ENCODE assay signal across 15 cellular contexts in genomic region chr14:35470775-35471174, GRCh38.
DNase-seq lines count a peak whose midpoint lies in the region; ATAC-seq and TF ChIP-seq lines count a peak whose summit lies in the region.
"Had no signal": no experiment of that assay in that cellular context is flagged by ENCODE, and none has a peak within 500 bp of the region (broad histone marks: within the 10 kb centered on the region; RNA-seq: fewer than 3 reads in every experiment).

No MANE protein-coding gene starts in this region.

- H3K4me3 Mint-ChIP-seq in natural killer cell, result no peak overlapping the region
- H3K4me3 Mint-ChIP-seq: activated naive CD8-positive, alpha-beta T cell treated with anti-CD3 and anti-CD28 coated beads for 36 hours had no signal

- TF ChIP-seq RAD21 in Ishikawa (IDR thresholded peaks at IDR 0.05; ENCODE audit: low read depth), result no peak

- ATAC-seq in natural killer cell, result no peak
- ATAC-seq: left lung, upper lobe of right lung had no signal

- no peak for TF ChIP-seq CTCF in natural killer cell (IDR thresholded peaks at IDR 0.05)

- DNase-seq in D341Med (ENCODE audit: low spot score), result peak; percentile 62
- peak; percentile 60 for DNase-seq in astrocyte of the hippocampus (ENCODE audit: low read depth, low spot score)
- peak; percentile 54 for DNase-seq in iris pigment epithelial cell (ENCODE audit: low read depth)
- DNase-seq in LoVo (ENCODE audit: low spot score), result no peak
- DNase-seq in glomerular visceral epithelial cell (ENCODE audit: extremely low spot score), result no peak
- no peak for DNase-seq in activated T-cell treated with anti-CD3 and anti-CD28 coated beads for 4 hours
- DNase-seq in natural killer cell, result no peak
- DNase-seq: activated CD4-positive, alpha-beta T cell treated with anti-CD3 and anti-CD28 coated beads, Interleukin-2, amount 50 U/mL, for 1 hour; activated naive CD8-positive, alpha-beta T cell treated with anti-CD3 and anti-CD28 coated beads for 36 hours; DMS79; left lung; MG63; upper lobe of right lung had no signal

- no peaks in the 10 kb centered on the region for H3K36me3 Mint-ChIP-seq in natural killer cell
- H3K36me3 Mint-ChIP-seq: activated naive CD8-positive, alpha-beta T cell treated with anti-CD3 and anti-CD28 coated beads for 36 hours had no signal

- no peak overlapping the region for H3K27ac Mint-ChIP-seq in natural killer cell
- H3K27ac Mint-ChIP-seq: activated naive CD8-positive, alpha-beta T cell treated with anti-CD3 and anti-CD28 coated beads for 36 hours; progenitor cell of endocrine pancreas had no signal

- no peak for TF ChIP-seq EP300 in Ishikawa (IDR thresholded peaks at IDR 0.05; ENCODE audit: borderline replicate concordance)

- peaks cover 26 to 52% of the 10 kb centered on the region in 2 donors for H3K27me3 Mint-ChIP-seq in natural killer cell (ENCODE audit: low read depth in 2 of 2)

- H3K9me3 Mint-ChIP-seq in natural killer cell, result no peaks in the 10 kb centered on the region
- H3K9me3 Mint-ChIP-seq: activated naive CD8-positive, alpha-beta T cell treated with anti-CD3 and anti-CD28 coated beads for 36 hours had no signal

- intact Hi-C loops in natural killer cell (cut with micrococcal nuclease), result no loop called here

- H3K4me1 Mint-ChIP-seq in natural killer cell, result no peaks in the 10 kb centered on the region
- H3K4me1 Mint-ChIP-seq: activated naive CD8-positive, alpha-beta T cell treated with anti-CD3 and anti-CD28 coated beads for 36 hours had no signal

TF ChIP-seq in Ishikawa, 13 proteins besides CTCF, POLR2A, EP300 and RAD21:
- TF ChIP-seq CEBPB (IDR thresholded peaks at IDR 0.05) (no peak), REST (IDR thresholded peaks at IDR 0.05; ENCODE audit: low read depth) (peak; percentile 84), CREB1 (IDR thresholded peaks at IDR 0.05; ENCODE audit: low read depth) (no peak)

Comparison
In these comparisons a context has a peak if more than half of its experiments do, and no peak if none do; other contexts are left out.
1. DNase-seq: peak in D341Med (single experiment), astrocyte of the hippocampus (single experiment) and iris pigment epithelial cell (single experiment); none in LoVo (single experiment), glomerular visceral epithelial cell (single experiment), activated T-cell treated with anti-CD3 and anti-CD28 coated beads for 4 hours (single experiment) and natural killer cell (single experiment).